Comparison of ENCODE assay signal across 26 cellular contexts in genomic region chr9:95595780-95596179, GRCh38.
"Had no signal": no experiment of that assay in that cellular context is flagged by ENCODE, and none has a peak within 500 bp of the region (broad histone marks: within the 10 kb centered on the region; RNA-seq: fewer than 3 reads in every experiment).

No MANE protein-coding gene starts in this region.

- H3K36me3 ChIP-seq: adrenal gland, esophagus muscularis mucosa, gastroesophageal sphincter had no signal

- H3K4me1 ChIP-seq: adrenal gland, body of pancreas, esophagus muscularis mucosa, gastroesophageal sphincter had no signal

- H3K9me3 ChIP-seq: adrenal gland, body of pancreas, esophagus muscularis mucosa, gastroesophageal sphincter had no signal

- ATAC-seq: activated CD4-positive, alpha-beta T cell treated with anti-CD3 and anti-CD28 coated beads for 36 hours; activated CD8-positive, alpha-beta memory T cell treated with anti-CD3 and anti-CD28 coated beads, Interleukin-2, amount 10 ng/mL, durations not matched to agents 7 days and 5 days; activated CD8-positive, alpha-beta T cell treated with anti-CD3 and anti-CD28 coated beads, Interleukin-2, amount 10 ng/mL, durations not matched to agents 7 days and 5 days; activated naive CD8-positive, alpha-beta T cell treated with anti-CD3 and anti-CD28 coated beads, Interleukin-2, amount 50 U/mL, for 24 hours; body of pancreas; effector memory CD8-positive, alpha-beta T cell; gastroesophageal sphincter had no signal

- H3K27me3 ChIP-seq: adrenal gland, body of pancreas, esophagus muscularis mucosa had no signal

- DNase-seq: activated CD4-positive, alpha-beta memory T cell treated with anti-CD3 and anti-CD28 coated beads for 36 hours; activated CD4-positive, alpha-beta T cell treated with anti-CD3 and anti-CD28 coated beads for 36 hours; activated CD4-positive, alpha-beta T cell treated with anti-CD3 and anti-CD28 coated beads, Interleukin-2, amount 10 ng/mL, durations not matched to agents 24 days and 14 days; activated CD4-positive, CD25-positive, alpha-beta regulatory T cell; activated CD4-positive, CD25-positive, alpha-beta regulatory T cell treated with anti-CD3 and anti-CD28 coated beads, Interleukin-2, amount 50 U/mL, for 72 hours; activated CD8-positive, alpha-beta memory T cell treated with anti-CD3 and anti-CD28 coated beads, Interleukin-2, amount 10 ng/mL, durations not matched to agents 7 days and 5 days; activated CD8-positive, alpha-beta memory T cell treated with anti-CD3 and anti-CD28 coated beads, Interleukin-2, amount 50 U/mL, for 4 hours; activated CD8-positive, alpha-beta T cell treated with anti-CD3 and anti-CD28 coated beads, Interleukin-2, amount 10 ng/mL, durations not matched to agents 7 days and 5 days; activated effector memory CD4-positive, alpha-beta T cell treated with anti-CD3 and anti-CD28 coated beads, Interleukin-2, amount 50 U/mL, for 16 hours; activated naive CD4-positive, alpha-beta T cell treated with anti-CD3 and anti-CD28 coated beads for 36 hours; activated naive CD8-positive, alpha-beta T cell treated with anti-CD3 and anti-CD28 coated beads for 36 hours; activated naive CD8-positive, alpha-beta T cell treated with anti-CD3 and anti-CD28 coated beads, Interleukin-2, amount 50 U/mL, for 24 hours; activated T-cell treated with anti-CD3 and anti-CD28 coated beads, Interleukin-2, amount 50 U/mL, for 1 hour; activated T-cell treated with anti-CD3 and anti-CD28 coated beads, Interleukin-2, amount 50 U/mL, for 48 hours; adrenal gland; amygdala; body of pancreas; effector CD4-positive, alpha-beta T cell; effector memory CD8-positive, alpha-beta T cell; erythroblast; foreskin melanocyte; head of caudate nucleus; T-helper 2 cell had no signal

- H3K27ac ChIP-seq: adrenal gland, body of pancreas, coronary artery, esophagus muscularis mucosa, gastroesophageal sphincter had no signal

- H3K4me3 ChIP-seq: adrenal gland, body of pancreas, coronary artery, esophagus muscularis mucosa, gastroesophageal sphincter had no signal
